Comparison of ENCODE assay signal across 17 cellular contexts in genomic region chr5:18553269-18553668, GRCh38.
DNase-seq lines count a peak whose midpoint lies in the region; ATAC-seq and TF ChIP-seq lines count a peak whose summit lies in the region.
"Had no signal": no experiment of that assay in that cellular context is flagged by ENCODE, and none has a peak within 500 bp of the region (broad histone marks: within the 10 kb centered on the region; RNA-seq: fewer than 3 reads in every experiment).

No MANE protein-coding gene starts in this region.

- H3K9me3 ChIP-seq in upper lobe of left lung: peaks cover 0 to 17% (median 2%) of the 10 kb centered on the region in 4 donors
- H3K9me3 ChIP-seq: transverse colon had no signal

- DNase-seq in NCI-H446 treated with DMSO at 0.1 percent for 48 hours (lab: John Stamatoyannopoulos, UW): peak; percentile 26
- DNase-seq in NCI-H446 (lab: John Stamatoyannopoulos, UW): no peak
- peak; percentile 29 for DNase-seq in T1000 (lab: John Stamatoyannopoulos, UW)
- DNase-seq in iPS-NIHi11 (ENCODE audit: low spot score): peak; percentile 9
- DNase-seq in upper lobe of left lung: peak in 1 of 2 donors; percentile 53
- DNase-seq in globus pallidus (ENCODE audit: low spot score): no peak
- no peak for DNase-seq in DMS153 treated with DMSO at 0.1 percent for 48 hours (lab: John Stamatoyannopoulos, UW; ENCODE audit: unreplicated experiment)
- DNase-seq: activated CD4-positive, alpha-beta T cell treated with anti-CD3 and anti-CD28 coated beads for 36 hours; activated T-cell treated with anti-CD3 and anti-CD28 coated beads, Interleukin-2, amount 50 U/mL, for 48 hours; amygdala; effector memory CD8-positive, alpha-beta T cell; KG1; NCI-H187; NCI-H82; transverse colon had no signal

- H3K36me3 ChIP-seq in upper lobe of left lung: no peaks in the 10 kb centered on the region
- H3K36me3 ChIP-seq: transverse colon had no signal

- no peaks in the 10 kb centered on the region for H3K4me1 ChIP-seq in upper lobe of left lung
- H3K4me1 ChIP-seq: parathyroid adenoma, transverse colon had no signal

- H3K27ac ChIP-seq in upper lobe of left lung: no peak overlapping the region
- H3K27ac ChIP-seq: parathyroid adenoma, transverse colon had no signal

- peak; percentile 28 to 73 for ATAC-seq in upper lobe of left lung (ENCODE audit: low FRiP score in 2 of 2)
- no peak for ATAC-seq in HG02973 (IDR thresholded peaks at IDR 0.05; ENCODE audit: unreplicated experiment)
- ATAC-seq: activated CD4-positive, alpha-beta T cell treated with anti-CD3 and anti-CD28 coated beads for 36 hours; effector memory CD8-positive, alpha-beta T cell had no signal

- TF ChIP-seq CTCF in upper lobe of left lung (IDR thresholded peaks at IDR 0.05): no peak

- TF ChIP-seq POLR2A in upper lobe of left lung (IDR thresholded peaks at IDR 0.05): no peak

- no peak overlapping the region for H3K4me3 ChIP-seq in upper lobe of left lung
- H3K4me3 ChIP-seq: transverse colon had no signal

- TF ChIP-seq EP300 in upper lobe of left lung (IDR thresholded peaks at IDR 0.05): no peak

- 41 to 44% methylated on average over 3 of the region's 3 CpGs for WGBS in upper lobe of left lung, 2 donors

- no peaks in the 10 kb centered on the region for H3K27me3 ChIP-seq in upper lobe of left lung
- H3K27me3 ChIP-seq: transverse colon had no signal

Comparison
In these comparisons a context has a peak if more than half of its experiments do, and no peak if none do; other contexts are left out.
1. DNase-seq: peak in NCI-H446 treated with DMSO at 0.1 percent for 48 hours (single experiment), T1000 (single experiment) and iPS-NIHi11 (single experiment); none in NCI-H446 (0 of 2), globus pallidus (single experiment) and DMS153 treated with DMSO at 0.1 percent for 48 hours (single experiment).